20 cellular contexts compared by ENCODE assay signal in genomic region chr17:55632893-55633292, GRCh38.
DNase-seq lines count a peak whose midpoint lies in the region; ATAC-seq, FAIRE-seq and TF ChIP-seq lines count a peak whose summit lies in the region.
"Had no signal": no experiment of that assay in that cellular context is flagged by ENCODE, and none has a peak within 500 bp of the region (broad histone marks: within the 10 kb centered on the region; RNA-seq: fewer than 3 reads in every experiment).

No MANE protein-coding gene starts in this region.

- no TSS peak for BruUV-seq in K562 (replicated peaks; lab: Mats Ljungman, UMichigan)

- H3K79me2 ChIP-seq in K562 (ENCODE audit: control insufficient read depth, insufficient read depth, low read length) = no peaks in the 10 kb centered on the region

- TF ChIP-seq CTCF in K562 (IDR thresholded peaks at IDR 0.05 in 2 of 3, conservative IDR thresholded peaks at IDR 0.05 in 1 of 3; ENCODE audit: insufficient read depth in 2 of 3, low read depth in 1 of 3, low read length in 3 of 3) (no peak), foreskin keratinocyte (conservative IDR thresholded peaks at IDR 0.05) (no peak)

- DNase-seq in AG08395 (ENCODE audit: low spot score) (peak; percentile 34), GM04503 (ENCODE audit: low read depth) (peak; percentile 10), K562 (ENCODE audit: extremely low read depth in 1 of 4, low spot score in 3 of 4) (no peak), foreskin keratinocyte (peak in 1 of 2 donors; percentile 26), GF-D8 (lab: John Stamatoyannopoulos, UW) (no peak), NCI-H2029 treated with DMSO at 0.1 percent for 48 hours (lab: John Stamatoyannopoulos, UW) (no peak)
- DNase-seq in activated T-cell treated with anti-CD3 and anti-CD28 coated beads, Interleukin-2, amount 50 U/mL, for 72 hours = no peak
- DNase-seq: AML-193; Calu3; CD4-positive, alpha-beta T cell; DMS79 treated with DMSO at 0.1 percent for 48 hours; HFFc6; KBM-7; NCI-H1092 treated with DMSO at 0.1 percent for 48 hours; NCI-H748 treated with DMSO at 0.1 percent for 48 hours; PC-9 had no signal

- H2AFZ ChIP-seq in K562 (ENCODE audit: low read depth, low read length) = no peak overlapping the region
- H2AFZ ChIP-seq: PC-9 had no signal

- TF ChIP-seq EP300 in K562 (IDR thresholded peaks at IDR 0.05; ENCODE audit: low read length) = no peak

- H3K4me2 ChIP-seq in K562 (ENCODE audit: insufficient read depth, low read length) = no peak overlapping the region
- H3K4me2 ChIP-seq: PC-9 had no signal

- no peak overlapping the region for H3K9ac ChIP-seq in K562 (ENCODE audit: insufficient read depth in 1 of 2, low read depth in 2 of 2, low read length in 2 of 2)

- POLR2A ChIA-PET in K562 (lab: Yijun Ruan, JAX) = no interaction called here

- H3K27me3 ChIP-seq in K562 (ENCODE audit: control insufficient read depth in 2 of 2, insufficient read depth in 2 of 2, low read length in 2 of 2) (peaks cover 0 to 3% of the 10 kb centered on the region in 2 experiments; a peak in 1 of 5 replicates), foreskin keratinocyte (peaks cover 7% of the 10 kb centered on the region)

- H3K4me1 Mint-ChIP-seq in activated T-cell treated with anti-CD3 and anti-CD28 coated beads, Interleukin-2, amount 50 U/mL, for 72 hours (ENCODE audit: low read depth) = no peaks in the 10 kb centered on the region

- FAIRE-seq in K562 (lab: Jason Lieb, UNC) = no peak
- FAIRE-seq: G401.6, H1 had no signal

- in situ Hi-C loops in K562 (cut with MboI) = no loop called here

- H3K4me1 ChIP-seq in K562 (replicated peaks in 1 of 2; ENCODE audit: control insufficient read depth in 2 of 2, insufficient read depth in 2 of 2, low read length in 2 of 2) = peaks cover 0 to 6% of the 10 kb centered on the region in 2 experiments; a peak in 1 of 5 replicates
- H3K4me1 ChIP-seq in foreskin keratinocyte = peaks cover 4% of the 10 kb centered on the region

- no peak for ATAC-seq in K562
- ATAC-seq in foreskin keratinocyte = peak; percentile 67
- no peak for ATAC-seq in GM21381 (IDR thresholded peaks at IDR 0.05; ENCODE audit: unreplicated experiment)
- no peak for ATAC-seq in activated T-cell treated with anti-CD3 and anti-CD28 coated beads, Interleukin-2, amount 50 U/mL, for 72 hours (replicated peaks in 1 of 2)
- ATAC-seq: SK-N-SH treated with all-trans-retinoic acid at 6 μM for 48 hours had no signal

- no peaks in the 10 kb centered on the region for H3K9me3 ChIP-seq in K562 (replicated peaks; ENCODE audit: control insufficient read depth, insufficient read depth, low read depth, low read length)

- no peak for TF ChIP-seq POLR2A in K562 (conservative IDR thresholded peaks at IDR 0.05)

- no peak overlapping the region for H3K27ac Mint-ChIP-seq in activated T-cell treated with anti-CD3 and anti-CD28 coated beads, Interleukin-2, amount 50 U/mL, for 72 hours
- H3K27ac Mint-ChIP-seq: CD4-positive, alpha-beta T cell; HFFc6 had no signal

- CTCF ChIA-PET in K562 (lab: Yijun Ruan, JAX; ENCODE audit: low intra/inter-chr PET ratio) = no interaction called here

- H3K27me3 Mint-ChIP-seq in activated T-cell treated with anti-CD3 and anti-CD28 coated beads, Interleukin-2, amount 50 U/mL, for 72 hours (ENCODE audit: low read depth) = peaks cover 34% of the 10 kb centered on the region

- no peak overlapping the region for H3K4me3 ChIP-seq in K562
- H3K4me3 ChIP-seq: PC-9 had no signal

- no peaks in the 10 kb centered on the region for H4K20me1 ChIP-seq in K562 (replicated peaks; ENCODE audit: control insufficient read depth, insufficient read depth, low read length)

- intact Hi-C loops in K562 (cut with micrococcal nuclease) = no loop called here

- H3K9me1 ChIP-seq in K562 (ENCODE audit: control insufficient read depth, insufficient read depth, low read length) = no peaks in the 10 kb centered on the region

- no peak for TF ChIP-seq RAD21 in K562 (CRISPR knock-in tag; conservative IDR thresholded peaks at IDR 0.05 in 1 of 2, IDR thresholded peaks at IDR 0.05 in 1 of 2)

- no peak overlapping the region for H3K27ac ChIP-seq in K562 (ENCODE audit: extremely low read depth, low read depth, low read length)
- no peak overlapping the region for H3K27ac ChIP-seq in foreskin keratinocyte
- H3K27ac ChIP-seq: PC-9 had no signal

- no peak overlapping the region for H3K4me3 Mint-ChIP-seq in activated T-cell treated with anti-CD3 and anti-CD28 coated beads, Interleukin-2, amount 50 U/mL, for 72 hours
- H3K4me3 Mint-ChIP-seq: CD4-positive, alpha-beta T cell; HFFc6 had no signal

- 4% methylated on average over 2 of the region's 2 CpGs for WGBS in K562 (ENCODE audit: insufficient coverage, low coverage, missing lambda C conversion rate)

- H3K36me3 ChIP-seq in K562 (ENCODE audit: control insufficient read depth, insufficient read depth, low read length) = no peaks in the 10 kb centered on the region

- H3K9me3 Mint-ChIP-seq in activated T-cell treated with anti-CD3 and anti-CD28 coated beads, Interleukin-2, amount 50 U/mL, for 72 hours = peaks cover 0 to 2% of the 10 kb centered on the region in 2 donors
- H3K9me3 Mint-ChIP-seq: CD4-positive, alpha-beta T cell; HFFc6 had no signal

- H3K36me3 Mint-ChIP-seq in activated T-cell treated with anti-CD3 and anti-CD28 coated beads, Interleukin-2, amount 50 U/mL, for 72 hours (ENCODE audit: insufficient read depth in 2 of 2) = no peaks in the 10 kb centered on the region

TF ChIP-seq in K562, 482 proteins besides CTCF, POLR2A, EP300 and RAD21:
- TF ChIP-seq BHLHE40 (IDR thresholded peaks at IDR 0.05; ENCODE audit: low read length) = peak; percentile 64
- peak; percentile 48; the same call in 1 of the 2 replicates for TF ChIP-seq JUND (IDR thresholded peaks at IDR 0.05; ENCODE audit: borderline replicate concordance, low read depth, low read length)
- TF ChIP-seq JUND (tag; IDR thresholded peaks at IDR 0.05; ENCODE audit: borderline replicate concordance, low read depth, low read length) = peak; percentile 65; the same call in 2 of the 3 replicates
- TF ChIP-seq SMARCB1 (IDR thresholded peaks at IDR 0.05; ENCODE audit: insufficient read length, low read depth) = no peak
- TF ChIP-seq ATF3 (IDR thresholded peaks at IDR 0.05) = peak; percentile 55; the same call in 1 of the 2 replicates
- TF ChIP-seq ATF3 (CRISPR knock-in tag; conservative IDR thresholded peaks at IDR 0.05) = no peak
- no peak for TF ChIP-seq ZFP91 (CRISPR knock-in tag; IDR thresholded peaks at IDR 0.05)
- TF ChIP-seq TCF3 (CRISPR knock-in tag; IDR thresholded peaks at IDR 0.05) = no peak
- TF ChIP-seq LCOR (CRISPR knock-in tag; IDR thresholded peaks at IDR 0.05) = no peak
- TF ChIP-seq HES1 (IDR thresholded peaks at IDR 0.05; ENCODE audit: low read depth) = peak; percentile 60; the same call in 1 of the 2 replicates
- TF ChIP-seq FOSL1 (tag; conservative IDR thresholded peaks at IDR 0.05) = 0 out of 2 replicates have a peak, but pooled peaks have one; percentile 30

Comparison
In these comparisons a context has a peak if more than half of its experiments do, and no peak if none do; other contexts are left out.
1. DNase-seq: peak in AG08395 (single experiment) and GM04503 (single experiment); none in K562 (0 of 4), GF-D8 (single experiment), NCI-H2029 treated with DMSO at 0.1 percent for 48 hours (single experiment) and activated T-cell treated with anti-CD3 and anti-CD28 coated beads, Interleukin-2, amount 50 U/mL, for 72 hours (0 of 2).